In genomic region chr16:23830276-23830675, GRCh38 we compare ENCODE assay signal across 33 cellular contexts. TPM values are rescaled to one million over a fixed set of nuclear protein-coding genes. Genes with fewer than 3 reads are reported as not detected.
"Had no signal": no experiment of that assay in that cellular context is flagged by ENCODE, and none has a peak within 500 bp of the region (broad histone marks: within the 10 kb centered on the region; RNA-seq: fewer than 3 reads in every experiment).

No MANE protein-coding gene starts in this region.

- H3K36me3 ChIP-seq: ascending aorta, cardiac muscle cell, colonic mucosa, WERI-Rb-1 had no signal

- DNase-seq: activated CD4-positive, alpha-beta memory T cell treated with anti-CD3 and anti-CD28 coated beads, Interleukin-2, amount 10 ng/mL, durations not matched to agents 7 days and 5 days; activated CD4-positive, alpha-beta T cell treated with anti-CD3 and anti-CD28 coated beads for 1 hour; activated CD4-positive, alpha-beta T cell treated with anti-CD3 and anti-CD28 coated beads for 36 hours; activated CD4-positive, alpha-beta T cell treated with anti-CD3 and anti-CD28 coated beads for 48 hours; activated CD4-positive, alpha-beta T cell treated with anti-CD3 and anti-CD28 coated beads, Interleukin-2, amount 10 ng/mL, durations not matched to agents 7 days and 5 days; activated CD4-positive, alpha-beta T cell treated with anti-CD3 and anti-CD28 coated beads, Interleukin-2, amount 50 U/mL, for 48 hours; activated CD4-positive, CD25-positive, alpha-beta regulatory T cell; activated CD8-positive, alpha-beta memory T cell treated with anti-CD3 and anti-CD28 coated beads for 24 hours; activated CD8-positive, alpha-beta memory T cell treated with anti-CD3 and anti-CD28 coated beads, Interleukin-2, amount 10 ng/mL, durations not matched to agents 7 days and 5 days; activated CD8-positive, alpha-beta memory T cell treated with anti-CD3 and anti-CD28 coated beads, Interleukin-2, amount 50 U/mL, for 48 hours; activated CD8-positive, alpha-beta T cell treated with anti-CD3 and anti-CD28 coated beads, Interleukin-2, amount 10 ng/mL, durations not matched to agents 7 days and 5 days; activated effector memory CD4-positive, alpha-beta T cell treated with Interleukin-2 at 50 U/mL for 16 hours; activated gamma-delta T cell; activated naive CD4-positive, alpha-beta T cell treated with anti-CD3 and anti-CD28 coated beads, Interleukin-2, amount 10 ng/mL, durations not matched to agents 7 days and 5 days; activated naive CD4-positive, alpha-beta T cell treated with Interleukin-2 at 50 U/mL for 16 hours; activated naive CD8-positive, alpha-beta T cell treated with anti-CD3 and anti-CD28 coated beads, Interleukin-2, amount 10 ng/mL, durations not matched to agents 7 days and 5 days; activated naive CD8-positive, alpha-beta T cell treated with anti-CD3 and anti-CD28 coated beads, Interleukin-2, amount 50 U/mL, for 24 hours; activated T-cell treated with anti-CD3 and anti-CD28 coated beads, Interleukin-2, amount 50 U/mL, for 24 hours; activated T-cell treated with anti-CD3 and anti-CD28 coated beads, Interleukin-2, amount 50 U/mL, for 48 hours; amygdala; anterior cingulate cortex; cerebellar nuclear complex; colonic mucosa; T-helper 2 cell; T-helper 9 cell; WERI-Rb-1 had no signal

- FAIRE-seq: bronchial epithelial cell, TTC549 had no signal

- ATAC-seq: activated CD4-positive, alpha-beta T cell treated with anti-CD3 and anti-CD28 coated beads for 36 hours; activated CD4-positive, CD25-positive, alpha-beta regulatory T cell treated with anti-CD3 and anti-CD28 coated beads, Interleukin-2, amount 50 U/mL, for 24 hours; activated CD8-positive, alpha-beta memory T cell treated with anti-CD3 and anti-CD28 coated beads, Interleukin-2, amount 10 ng/mL, durations not matched to agents 7 days and 5 days; activated CD8-positive, alpha-beta T cell treated with anti-CD3 and anti-CD28 coated beads, Interleukin-2, amount 10 ng/mL, durations not matched to agents 7 days and 5 days; activated naive CD8-positive, alpha-beta T cell treated with anti-CD3 and anti-CD28 coated beads, Interleukin-2, amount 50 U/mL, for 24 hours; WTC11 had no signal

- H3K27me3 ChIP-seq: ascending aorta, colonic mucosa had no signal

- H3K27ac ChIP-seq: ascending aorta, cardiac muscle cell, colonic mucosa, WERI-Rb-1 had no signal

- H3K4me3 ChIP-seq: ascending aorta, cardiac muscle cell, colonic mucosa had no signal

- H3K9me3 ChIP-seq: ascending aorta, colonic mucosa had no signal

- H3K4me1 ChIP-seq: ascending aorta had no signal

RNA-seq across cellular contexts. Expression of gene PRKCB, which starts 5.5 kb away (rescaled TPM):
- total RNA-seq: bronchial epithelial cell, chondrocyte had no signal
